27 cellular contexts compared by ENCODE assay signal in the genomic region with DNA sequence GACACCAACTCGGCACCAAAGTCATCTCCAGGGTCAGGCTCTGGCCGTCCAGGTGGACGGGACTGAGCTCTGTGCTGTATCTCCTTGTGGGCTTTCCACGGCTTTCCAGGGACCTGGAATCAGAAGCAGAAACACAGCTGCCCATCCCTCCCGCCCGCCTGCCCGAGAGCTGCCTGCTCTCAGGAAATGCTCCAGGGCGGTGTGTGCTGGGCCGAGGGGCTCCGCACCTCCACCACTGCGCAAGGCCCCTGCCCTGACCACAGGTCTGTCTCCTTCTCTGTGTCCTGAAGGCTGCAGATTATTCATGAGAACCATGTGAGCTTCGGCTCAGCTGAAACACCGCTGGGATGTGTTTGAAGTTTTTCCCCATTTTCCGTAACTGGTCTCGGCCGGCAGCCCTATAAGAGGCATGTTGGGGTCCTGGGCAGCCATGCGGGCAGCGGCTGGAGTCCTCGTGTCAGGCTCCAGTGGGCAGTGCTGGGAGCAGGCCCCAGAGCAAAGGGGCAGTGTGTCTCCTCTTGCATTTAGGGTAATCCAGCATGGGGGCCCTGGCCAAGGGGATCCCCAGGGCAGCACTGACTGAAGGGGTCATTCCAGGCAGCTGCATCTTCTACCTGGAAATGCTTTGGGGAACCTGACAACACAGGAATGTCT. TPM values are rescaled to one million over a fixed set of nuclear protein-coding genes. Genes with fewer than 3 reads are reported as not detected.
"Had no signal": no experiment of that assay in that cellular context is flagged by ENCODE, and none has a peak within 500 bp of the region (broad histone marks: within the 10 kb centered on the region; RNA-seq: fewer than 3 reads in every experiment).

No MANE protein-coding gene starts in this region.

- H3K9me3 ChIP-seq: heart right ventricle, pancreas, prostate gland, suprapubic skin, tibial artery, upper lobe of right lung had no signal

- H3K4me1 Mint-ChIP-seq: activated CD4-positive, alpha-beta T cell treated with anti-CD3 and anti-CD28 coated beads, Interleukin-2, amount 10 ng/mL, durations not matched to agents 24 days and 14 days; activated T-helper 17 cell treated with anti-CD3 and anti-CD28 coated beads, Interleukin-2, amount 50 U/mL, for 72 hours had no signal

- ATAC-seq: activated T-cell treated with anti-CD3 and anti-CD28 coated beads, Interleukin-2, amount 50 U/mL, for 4 hours; activated T-helper 17 cell treated with anti-CD3 and anti-CD28 coated beads, Interleukin-2, amount 50 U/mL, for 72 hours; esophagus mucosa; heart right ventricle; pancreas; stimulated activated naive B cell treated with anti-CD40 and anti-IgM and Interleukin-4, amounts not matched to agents 10 μg/mL and 1 μg/mL and 100 μg/mL, for 72 hours; T-helper 17 cell; upper lobe of right lung had no signal

- H3K36me3 ChIP-seq: brain microvascular endothelial cell, pancreas, prostate gland, suprapubic skin, tibial artery, upper lobe of right lung, WERI-Rb-1 had no signal

- H3K4me3 ChIP-seq: heart right ventricle, pancreas, prostate gland, suprapubic skin, tibial artery, upper lobe of right lung had no signal

- H3K27me3 Mint-ChIP-seq: activated CD4-positive, alpha-beta T cell treated with anti-CD3 and anti-CD28 coated beads, Interleukin-2, amount 10 ng/mL, durations not matched to agents 24 days and 14 days had no signal

- H3K36me3 Mint-ChIP-seq: activated CD4-positive, alpha-beta memory T cell treated with anti-CD3 and anti-CD28 coated beads for 36 hours; stimulated activated naive B cell treated with anti-CD40 and anti-IgM and Interleukin-4, amounts not matched to agents 10 μg/mL and 1 μg/mL and 100 μg/mL, for 72 hours had no signal

- H3K4me1 ChIP-seq: pancreas, prostate gland, tibial artery, upper lobe of right lung had no signal

- H3K27me3 ChIP-seq: brain microvascular endothelial cell, pancreas, upper lobe of right lung had no signal

- DNase-seq: activated CD4-positive, alpha-beta memory T cell treated with anti-CD3 and anti-CD28 coated beads for 36 hours; activated CD4-positive, alpha-beta T cell treated with anti-CD3 and anti-CD28 coated beads, Interleukin-2, amount 10 ng/mL, durations not matched to agents 24 days and 14 days; activated CD4-positive, CD25-positive, alpha-beta regulatory T cell treated with anti-CD3 and anti-CD28 coated beads, Interleukin-2, amount 50 U/mL, for 72 hours; activated CD8-positive, alpha-beta memory T cell treated with anti-CD3 and anti-CD28 coated beads, Interleukin-2, amount 50 U/mL, for 48 hours; activated gamma-delta T cell treated with Interleukin-2 at 50 U/mL for 16 hours; activated naive CD4-positive, alpha-beta T cell treated with anti-CD3 and anti-CD28 coated beads, Interleukin-2, amount 50 U/mL, for 16 hours; activated T-cell treated with anti-CD3 and anti-CD28 coated beads, Interleukin-2, amount 50 U/mL, for 4 hours; amniotic stem cell; brain microvascular endothelial cell; caudate nucleus; foreskin fibroblast; mammary epithelial cell; stimulated activated CD4-positive, alpha-beta T cell treated with anti-CD3 and anti-CD28 coated beads, Interleukin-15, amount 100 ng/mL, for 24 hours; stimulated activated CD4-positive, alpha-beta T cell treated with anti-CD3 and anti-CD28 coated beads, Interleukin-2, amount 100 ng/mL, for 24 hours; stimulated activated naive B cell treated with anti-CD40 and anti-IgM and Interleukin-4, amounts not matched to agents 10 μg/mL and 1 μg/mL and 100 μg/mL, for 72 hours; T-helper 17 cell; T1000; tibial artery; upper lobe of right lung; WERI-Rb-1 had no signal

- H3K27ac ChIP-seq: brain microvascular endothelial cell, heart right ventricle, pancreas, prostate gland, suprapubic skin, tibial artery, upper lobe of right lung, WERI-Rb-1 had no signal

- H3K9me3 Mint-ChIP-seq: activated CD4-positive, alpha-beta memory T cell treated with anti-CD3 and anti-CD28 coated beads for 36 hours; activated CD4-positive, alpha-beta T cell treated with anti-CD3 and anti-CD28 coated beads, Interleukin-2, amount 10 ng/mL, durations not matched to agents 24 days and 14 days; activated T-cell treated with anti-CD3 and anti-CD28 coated beads, Interleukin-2, amount 50 U/mL, for 4 hours; activated T-helper 17 cell treated with anti-CD3 and anti-CD28 coated beads, Interleukin-2, amount 50 U/mL, for 72 hours; nephron; stimulated activated naive B cell treated with anti-CD40 and anti-IgM and Interleukin-4, amounts not matched to agents 10 μg/mL and 1 μg/mL and 100 μg/mL, for 72 hours had no signal

- H3K4me3 Mint-ChIP-seq: activated CD4-positive, alpha-beta memory T cell treated with anti-CD3 and anti-CD28 coated beads for 36 hours; activated CD4-positive, alpha-beta T cell treated with anti-CD3 and anti-CD28 coated beads, Interleukin-2, amount 10 ng/mL, durations not matched to agents 24 days and 14 days; activated T-cell treated with anti-CD3 and anti-CD28 coated beads, Interleukin-2, amount 50 U/mL, for 4 hours; activated T-helper 17 cell treated with anti-CD3 and anti-CD28 coated beads, Interleukin-2, amount 50 U/mL, for 72 hours; nephron; stimulated activated naive B cell treated with anti-CD40 and anti-IgM and Interleukin-4, amounts not matched to agents 10 μg/mL and 1 μg/mL and 100 μg/mL, for 72 hours; T-helper 17 cell had no signal

- H3K27ac Mint-ChIP-seq: activated CD4-positive, alpha-beta memory T cell treated with anti-CD3 and anti-CD28 coated beads for 36 hours; activated CD4-positive, alpha-beta T cell treated with anti-CD3 and anti-CD28 coated beads, Interleukin-2, amount 10 ng/mL, durations not matched to agents 24 days and 14 days; activated T-helper 17 cell treated with anti-CD3 and anti-CD28 coated beads, Interleukin-2, amount 50 U/mL, for 72 hours; T-helper 17 cell had no signal

RNA-seq across cellular contexts. Expression of gene NKD2, which starts 22.8 kb away (rescaled TPM):
- total RNA-seq: T-helper 17 cell had no signal
